12 cellular contexts compared by ENCODE assay signal in the genomic region with DNA sequence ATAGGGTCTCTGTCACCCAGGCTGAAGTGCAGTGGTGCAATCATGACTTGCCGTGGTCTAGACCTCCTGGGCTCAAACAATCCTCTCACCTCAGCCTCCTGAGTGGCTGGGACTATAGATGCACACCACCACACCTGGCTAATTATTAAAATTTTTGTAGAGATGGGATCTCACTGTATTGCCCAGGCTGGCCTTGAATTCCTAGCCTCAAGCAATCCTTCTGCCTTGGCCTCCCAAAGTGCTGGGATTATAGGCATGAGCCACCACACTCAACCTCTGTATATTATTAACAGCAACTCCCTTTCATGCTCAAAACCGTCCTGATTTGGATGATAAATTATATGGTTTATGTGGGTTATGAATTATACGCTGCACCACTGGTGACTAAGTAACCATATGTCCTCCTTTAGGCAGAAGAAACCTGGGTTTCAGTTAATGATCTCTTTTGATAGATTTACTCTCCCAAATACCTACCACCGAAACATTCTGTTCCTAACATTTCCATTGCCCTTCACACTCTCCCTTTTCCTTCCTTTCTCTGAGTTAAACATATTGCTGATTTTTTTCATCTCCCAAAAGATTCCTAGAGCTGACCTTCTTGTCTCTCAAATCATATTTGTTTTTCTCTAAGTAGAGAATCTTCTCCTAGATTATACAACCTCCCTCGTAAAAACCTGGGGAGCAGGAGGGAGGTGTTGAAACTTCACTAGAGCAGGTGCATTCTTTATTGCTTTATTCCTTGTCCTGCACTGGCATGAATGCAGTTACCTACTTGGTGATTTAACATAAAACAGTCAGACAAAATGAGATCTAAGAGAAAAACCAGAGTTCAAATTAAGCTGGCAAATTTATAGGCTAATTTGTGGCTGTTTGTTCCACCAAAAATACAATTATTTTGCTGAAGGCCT. TPM values are rescaled to one million over a fixed set of nuclear protein-coding genes. Genes with fewer than 3 reads are reported as not detected.
DNase-seq lines count a peak whose midpoint lies in the region; ATAC-seq and TF ChIP-seq lines count a peak whose summit lies in the region.
"Had no signal": no experiment of that assay in that cellular context is flagged by ENCODE, and none has a peak within 500 bp of the region (broad histone marks: within the 10 kb centered on the region; RNA-seq: fewer than 3 reads in every experiment).

No MANE protein-coding gene starts in this region.

- no peak overlapping the region for H3K4me3 Mint-ChIP-seq in MCF 10A (ENCODE audit: unreplicated experiment)
- H3K4me3 Mint-ChIP-seq: CD4-positive, CD25-positive, alpha-beta regulatory T cell had no signal

- intact Hi-C loops in MCF 10A (cut with micrococcal nuclease) (loop anchor here (5.0 to 10.0 kb wide), 2 partner anchors 248 to 430 kb away; a partner anchor contains a TSS), breast epithelium (cut with DNase I; ENCODE audit: low total_unique reads) (no loop called here), PC-3 (cut with micrococcal nuclease) (loop anchor here (10.0 kb wide), 2 partner anchors 180 to 430 kb away; a partner anchor contains a TSS)

- ATAC-seq in PC-3 (no peak), HG02970 (IDR thresholded peaks at IDR 0.05; ENCODE audit: low FRiP score, unreplicated experiment) (no peak)

- TF ChIP-seq CTCF in MCF 10A (IDR thresholded peaks at IDR 0.05; ENCODE audit: unreplicated experiment) (no peak), breast epithelium (IDR thresholded peaks at IDR 0.05) (no peak), PC-3 (conservative IDR thresholded peaks at IDR 0.05; ENCODE audit: low read depth, low read length) (no peak), neutrophil (IDR thresholded peaks at IDR 0.05) (no peak)

- H3K36me3 ChIP-seq in breast epithelium (no peaks in the 10 kb centered on the region), PC-3 (ENCODE audit: low read depth, low read length) (peaks cover 24% of the 10 kb centered on the region; the same call in 1 of the 2 replicates), neutrophil (peaks cover 57% of the 10 kb centered on the region)
- H3K36me3 ChIP-seq: SJCRH30 had no signal

- no peak overlapping the region for H3K27ac ChIP-seq in breast epithelium
- no peak overlapping the region for H3K27ac ChIP-seq in PC-3 (ENCODE audit: low read length)
- peak overlapping the region; percentile 24 for H3K27ac ChIP-seq in neutrophil
- H3K27ac ChIP-seq: RWPE1, SJCRH30 had no signal

- POLR2A ChIA-PET in MCF 10A (lab: Yijun Ruan, JAX): interaction anchor here (0.6 to 2.1 kb wide), 4 partner anchors 34 to 348 kb away, joined by 3 to 11 read pairs (median 4); a partner anchor contains a TSS
- POLR2A ChIA-PET in PC-3 (lab: Charles Lee; ENCODE audit: unreplicated experiment): no interaction called here

- no peaks in the 10 kb centered on the region for H3K27me3 ChIP-seq in breast epithelium
- H3K27me3 ChIP-seq in PC-3 (ENCODE audit: low read length): no peaks in the 10 kb centered on the region
- no peaks in the 10 kb centered on the region for H3K27me3 ChIP-seq in neutrophil
- H3K27me3 ChIP-seq: SJCRH30 had no signal

- no peaks in the 10 kb centered on the region for H3F3A ChIP-seq in PC-3 (ENCODE audit: low read length, unreplicated experiment)

- peaks cover 32% of the 10 kb centered on the region for H3K36me3 Mint-ChIP-seq in MCF 10A (ENCODE audit: insufficient read depth, unreplicated experiment)

- CTCF ChIA-PET in MCF 10A (lab: Yijun Ruan, JAX) (interaction anchor here (0.6 to 5.6 kb wide), 13 partner anchors 7 to 268 kb away, joined by 3 to 19 read pairs (median 4); no protein-coding TSS in a partner anchor), PC-3 (lab: Charles Lee) (no interaction called here)

- no peaks in the 10 kb centered on the region for H3K79me2 ChIP-seq in PC-3 (ENCODE audit: low read length)

- DNase-seq in MCF 10A (ENCODE audit: unreplicated experiment): no peak
- no peak for DNase-seq in breast epithelium (ENCODE audit: low spot score in 2 of 2)
- no peak for DNase-seq in PC-3
- DNase-seq in amniotic epithelial cell (ENCODE audit: low read depth): peak; percentile 21
- no peak for DNase-seq in activated CD4-positive, alpha-beta T cell treated with anti-CD3 and anti-CD28 coated beads for 4 hours
- no peak for DNase-seq in dermis blood vessel endothelial cell
- DNase-seq: SJCRH30 had no signal

- TF ChIP-seq POLR2A in breast epithelium (IDR thresholded peaks at IDR 0.05): no peak

- no peaks in the 10 kb centered on the region for H3K9me3 Mint-ChIP-seq in MCF 10A (ENCODE audit: unreplicated experiment)
- H3K9me3 Mint-ChIP-seq: CD4-positive, CD25-positive, alpha-beta regulatory T cell had no signal

- no peak overlapping the region for H3K4me3 ChIP-seq in breast epithelium
- H3K4me3 ChIP-seq in PC-3 (ENCODE audit: low read length): no peak overlapping the region
- no peak overlapping the region for H3K4me3 ChIP-seq in neutrophil (ENCODE audit: low read depth in 1 of 2, low read length in 1 of 2)
- H3K4me3 ChIP-seq: SJCRH30 had no signal

- no peaks in the 10 kb centered on the region for H3K9me2 ChIP-seq in PC-3 (replicated peaks; ENCODE audit: low read length)

- no peaks in the 10 kb centered on the region for H3K27me3 Mint-ChIP-seq in MCF 10A (ENCODE audit: insufficient read depth, unreplicated experiment)
- H3K27me3 Mint-ChIP-seq: CD4-positive, CD25-positive, alpha-beta regulatory T cell had no signal

- H3K27ac Mint-ChIP-seq in MCF 10A (ENCODE audit: low read depth, unreplicated experiment): no peak overlapping the region

- no peaks in the 10 kb centered on the region for H4K20me1 ChIP-seq in PC-3 (ENCODE audit: low read length)

- H3K9me3 ChIP-seq in breast epithelium (no peaks in the 10 kb centered on the region), PC-3 (ENCODE audit: low read length) (no peaks in the 10 kb centered on the region), neutrophil (no peaks in the 10 kb centered on the region)
- H3K9me3 ChIP-seq: SJCRH30 had no signal

- H3K4me1 ChIP-seq in breast epithelium (no peaks in the 10 kb centered on the region), PC-3 (ENCODE audit: insufficient read depth, low read length) (no peaks in the 10 kb centered on the region), neutrophil (ENCODE audit: control insufficient read depth in 1 of 2, insufficient read depth in 1 of 2, low read depth in 1 of 2, low read length in 1 of 2) (peaks cover 4 to 5% of the 10 kb centered on the region in 2 experiments)
- H3K4me1 ChIP-seq: SJCRH30 had no signal

- BruUV-seq in MCF 10A (replicated peaks; lab: Mats Ljungman, UMichigan) (TSS peak; percentile 21), PC-3 (replicated peaks; lab: Mats Ljungman, UMichigan) (TSS peak; percentile 12)

- H3K4me2 ChIP-seq in PC-3 (ENCODE audit: low read length): no peak overlapping the region

- no peak overlapping the region for H3K9ac ChIP-seq in PC-3 (ENCODE audit: low read length)

- H2AFZ ChIP-seq in PC-3 (ENCODE audit: low read length): no peak overlapping the region

- no peaks in the 10 kb centered on the region for H3K4me1 Mint-ChIP-seq in MCF 10A (ENCODE audit: insufficient read depth, unreplicated experiment)

RNA-seq across cellular contexts. Expression of a gene that starts 32.9 kb away (rescaled TPM):
- total RNA-seq in MCF 10A (2022): 64.5 and 78.1 TPM in 2 replicates
- 10 to 100 TPM; 55.9 to 92.0 (median 56.4) TPM for total RNA-seq in breast epithelium
- total RNA-seq in PC-3 (2014; rRNA removed): 46.9 and 63.8 TPM in 2 replicates
- 65.7 and 70.1 TPM in 2 replicates for total RNA-seq in dermis blood vessel endothelial cell

RNA-seq across cellular contexts. Expression of a gene that starts 38.3 kb away (rescaled TPM):
- not detected in 2 replicates for total RNA-seq in MCF 10A (2022)
- total RNA-seq in breast epithelium: not detected
- 9.7 and 10.0 TPM in 2 replicates for total RNA-seq in PC-3 (2014; rRNA removed)
- total RNA-seq in dermis blood vessel endothelial cell: not detected in 2 replicates
- total RNA-seq: CD4-positive, CD25-positive, alpha-beta regulatory T cell; NCI-H460; SJCRH30 had no signal

RNA-seq across cellular contexts. Expression of a gene that starts 43.4 kb away (rescaled TPM):
- total RNA-seq in MCF 10A (2022) (not detected in 2 replicates), breast epithelium (not detected), PC-3 (2014; rRNA removed) (not detected in 2 replicates), dermis blood vessel endothelial cell (not detected in 2 replicates)
- total RNA-seq: CD4-positive, CD25-positive, alpha-beta regulatory T cell; NCI-H460; SJCRH30 had no signal
